22 cellular contexts compared by ENCODE assay signal in the genomic region with DNA sequence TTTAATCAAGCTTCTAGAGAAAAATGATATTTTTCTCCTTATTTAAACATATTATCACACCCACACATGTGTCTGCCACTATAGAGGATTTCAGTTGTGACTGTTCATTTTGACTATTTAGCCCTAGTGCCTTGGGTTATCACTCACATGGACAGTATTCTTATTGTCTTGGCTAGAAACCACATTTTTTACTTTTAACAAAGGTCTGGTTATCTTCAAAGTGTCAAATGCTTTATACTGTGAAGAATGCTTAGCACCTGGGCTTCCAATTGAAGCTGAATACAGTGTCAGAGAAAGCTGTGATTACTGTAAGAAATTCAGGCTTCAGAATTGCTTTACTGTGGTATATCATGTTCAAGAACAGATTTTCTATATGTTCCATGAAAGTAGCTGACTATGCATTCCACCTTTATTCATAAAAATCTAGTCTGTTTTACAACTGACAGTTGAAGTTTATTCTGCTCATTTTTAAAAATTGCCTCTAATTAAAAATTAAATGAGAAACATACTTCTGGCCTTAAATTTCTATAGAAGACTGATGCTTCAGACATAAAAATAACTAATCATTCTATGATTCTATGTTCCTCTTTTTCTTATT.
"Had no signal": no experiment of that assay in that cellular context is flagged by ENCODE, and none has a peak within 500 bp of the region (broad histone marks: within the 10 kb centered on the region; RNA-seq: fewer than 3 reads in every experiment).

No MANE protein-coding gene starts in this region.

- H3K36me3 ChIP-seq: esophagus muscularis mucosa, heart left ventricle, ovary, right atrium auricular region, vagina had no signal

- H3K4me3 ChIP-seq: coronary artery, dorsolateral prefrontal cortex, heart left ventricle, lung, ovary, right atrium auricular region, vagina had no signal

- H3K9me3 Mint-ChIP-seq: nephron progenitor cell, type B pancreatic cell had no signal

- H3K27me3 Mint-ChIP-seq: type B pancreatic cell had no signal

- H3K4me3 Mint-ChIP-seq: naive thymus-derived CD4-positive, alpha-beta T cell; nephron progenitor cell; type B pancreatic cell had no signal

- DNase-seq: dorsolateral prefrontal cortex; effector CD8-positive, alpha-beta T cell; foreskin fibroblast; heart left ventricle; hippocampal formation; left colon; left ventricle myocardium superior; mesenchymal stem cell; naive thymus-derived CD4-positive, alpha-beta T cell; nephron progenitor cell; nucleus accumbens; ovary; small intestine; stimulated activated CD4-positive, alpha-beta T cell treated with anti-CD3 and anti-CD28 coated beads, Interleukin-2, amount 100 ng/mL, for 48 hours; stimulated activated naive CD4-positive, alpha-beta T cell treated with Interleukin-2 at 50 U/mL for 16 hours had no signal

- H3K27me3 ChIP-seq: dorsolateral prefrontal cortex, esophagus muscularis mucosa, heart left ventricle, ovary, right atrium auricular region, vagina had no signal

- H3K9me3 ChIP-seq: esophagus muscularis mucosa, heart left ventricle, ovary, right atrium auricular region, vagina had no signal

- ATAC-seq: heart left ventricle; left colon; left ventricle myocardium superior; naive thymus-derived CD4-positive, alpha-beta T cell had no signal

- H3K27ac Mint-ChIP-seq: naive thymus-derived CD4-positive, alpha-beta T cell; nephron progenitor cell; type B pancreatic cell had no signal

- H3K4me1 Mint-ChIP-seq: naive thymus-derived CD4-positive, alpha-beta T cell; nephron progenitor cell had no signal

- H3K4me1 ChIP-seq: heart left ventricle, right atrium auricular region, vagina had no signal

- H3K36me3 Mint-ChIP-seq: naive thymus-derived CD4-positive, alpha-beta T cell; type B pancreatic cell had no signal

- H3K27ac ChIP-seq: coronary artery, dorsolateral prefrontal cortex, epithelial cell of prostate, heart left ventricle, ovary, right atrium auricular region, vagina had no signal
